In genomic region chr9:123679330-123679987, GRCh38 we compare ENCODE assay signal across 1 cellular context.
TF ChIP-seq lines count a peak whose summit lies in the region.

No MANE protein-coding gene starts in this region.

TF ChIP-seq in HepG2, 621 proteins besides CTCF, POLR2A, EP300 and RAD21 (continued from another document and continues in another):
- TF ChIP-seq ZNF710 (CRISPR knock-in tag; IDR thresholded peaks at IDR 0.05; ENCODE audit: borderline replicate concordance), result 0 out of 2 replicates have a peak, but pooled peaks have one; percentile 13
- peak; percentile 55 for TF ChIP-seq ZEB1 (IDR thresholded peaks at IDR 0.05; ENCODE audit: insufficient replicate concordance, low read depth)
- no peak for TF ChIP-seq FOXC1 (CRISPR knock-in tag; IDR thresholded peaks at IDR 0.05; ENCODE audit: borderline replicate concordance)
- 0 out of 2 replicates have a peak, but pooled peaks have one; percentile 55 for TF ChIP-seq ZNF280B (CRISPR knock-in tag; IDR thresholded peaks at IDR 0.05; ENCODE audit: borderline replicate concordance)
- no peak for TF ChIP-seq NONO (IDR thresholded peaks at IDR 0.05)
- peak; percentile 65 for TF ChIP-seq NONO (CRISPR knock-in tag; conservative IDR thresholded peaks at IDR 0.05)
- TF ChIP-seq, protein P1, sequence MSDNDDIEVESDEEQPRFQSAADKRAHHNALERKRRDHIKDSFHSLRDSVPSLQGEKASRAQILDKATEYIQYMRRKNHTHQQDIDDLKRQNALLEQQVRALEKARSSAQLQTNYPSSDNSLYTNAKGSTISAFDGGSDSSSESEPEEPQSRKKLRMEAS (IDR thresholded peaks at IDR 0.05), result peak; percentile 53; the same call in 1 of the 2 replicates
- TF ChIP-seq HINFP (CRISPR knock-in tag; IDR thresholded peaks at IDR 0.05; ENCODE audit: low read depth), result no peak
- TF ChIP-seq NAIF1 (CRISPR knock-in tag; IDR thresholded peaks at IDR 0.05; ENCODE audit: borderline replicate concordance), result peak; percentile 26; the same call in 1 of the 2 replicates
- TF ChIP-seq HDAC1 (CRISPR knock-in tag; IDR thresholded peaks at IDR 0.05), result peak; percentile 75
- TF ChIP-seq THAP7 (CRISPR knock-in tag; IDR thresholded peaks at IDR 0.05), result no peak
- TF ChIP-seq ZNF780A (CRISPR knock-in tag; IDR thresholded peaks at IDR 0.05), result no peak
- no peak for TF ChIP-seq ZNF251 (CRISPR knock-in tag; IDR thresholded peaks at IDR 0.05)
- peak; percentile 16; the same call in 1 of the 2 replicates for TF ChIP-seq ZMYM4 (CRISPR knock-in tag; IDR thresholded peaks at IDR 0.05)
- TF ChIP-seq, protein P2, sequence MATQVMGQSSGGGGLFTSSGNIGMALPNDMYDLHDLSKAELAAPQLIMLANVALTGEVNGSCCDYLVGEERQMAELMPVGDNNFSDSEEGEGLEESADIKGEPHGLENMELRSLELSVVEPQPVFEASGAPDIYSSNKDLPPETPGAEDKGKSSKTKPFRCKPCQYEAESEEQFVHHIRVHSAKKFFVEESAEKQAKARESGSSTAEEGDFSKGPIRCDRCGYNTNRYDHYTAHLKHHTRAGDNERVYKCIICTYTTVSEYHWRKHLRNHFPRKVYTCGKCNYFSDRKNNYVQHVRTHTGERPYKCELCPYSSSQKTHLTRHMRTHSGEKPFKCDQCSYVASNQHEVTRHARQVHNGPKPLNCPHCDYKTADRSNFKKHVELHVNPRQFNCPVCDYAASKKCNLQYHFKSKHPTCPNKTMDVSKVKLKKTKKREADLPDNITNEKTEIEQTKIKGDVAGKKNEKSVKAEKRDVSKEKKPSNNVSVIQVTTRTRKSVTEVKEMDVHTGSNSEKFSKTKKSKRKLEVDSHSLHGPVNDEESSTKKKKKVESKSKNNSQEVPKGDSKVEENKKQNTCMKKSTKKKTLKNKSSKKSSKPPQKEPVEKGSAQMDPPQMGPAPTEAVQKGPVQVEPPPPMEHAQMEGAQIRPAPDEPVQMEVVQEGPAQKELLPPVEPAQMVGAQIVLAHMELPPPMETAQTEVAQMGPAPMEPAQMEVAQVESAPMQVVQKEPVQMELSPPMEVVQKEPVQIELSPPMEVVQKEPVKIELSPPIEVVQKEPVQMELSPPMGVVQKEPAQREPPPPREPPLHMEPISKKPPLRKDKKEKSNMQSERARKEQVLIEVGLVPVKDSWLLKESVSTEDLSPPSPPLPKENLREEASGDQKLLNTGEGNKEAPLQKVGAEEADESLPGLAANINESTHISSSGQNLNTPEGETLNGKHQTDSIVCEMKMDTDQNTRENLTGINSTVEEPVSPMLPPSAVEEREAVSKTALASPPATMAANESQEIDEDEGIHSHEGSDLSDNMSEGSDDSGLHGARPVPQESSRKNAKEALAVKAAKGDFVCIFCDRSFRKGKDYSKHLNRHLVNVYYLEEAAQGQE (IDR thresholded peaks at IDR 0.05; ENCODE audit: borderline replicate concordance in 1 of 2, low read depth in 1 of 2, low read length in 2 of 2), result peak in 1 of 2 experiments; percentile 59; a peak in 1 of 4 replicates
- 0 out of 2 replicates have a peak, but pooled peaks have one; percentile 40 for TF ChIP-seq ZNF770 (CRISPR knock-in tag; IDR thresholded peaks at IDR 0.05)
- peak; percentile 82; the same call in 1 of the 2 replicates for TF ChIP-seq FOXK1 (CRISPR knock-in tag; IDR thresholded peaks at IDR 0.05; ENCODE audit: borderline replicate concordance, low read depth)
- peak; percentile 66 for TF ChIP-seq GABPB1 (CRISPR knock-in tag; IDR thresholded peaks at IDR 0.05)
- TF ChIP-seq ZFP1 (CRISPR knock-in tag; IDR thresholded peaks at IDR 0.05), result no peak
- TF ChIP-seq ZNF556 (CRISPR knock-in tag; IDR thresholded peaks at IDR 0.05; ENCODE audit: borderline replicate concordance), result no peak; the same call in 1 of the 2 replicates
- TF ChIP-seq YEATS2 (CRISPR knock-in tag; IDR thresholded peaks at IDR 0.05; ENCODE audit: borderline replicate concordance), result peak; percentile 22; the same call in 1 of the 2 replicates
- TF ChIP-seq ZSCAN25 (CRISPR knock-in tag; IDR thresholded peaks at IDR 0.05), result 0 out of 2 replicates have a peak, but pooled peaks have one; percentile 23
- TF ChIP-seq MTA1 (CRISPR knock-in tag; IDR thresholded peaks at IDR 0.05; ENCODE audit: borderline replicate concordance), result peak; percentile 39; the same call in 1 of the 2 replicates
- TF ChIP-seq MEIS2 (CRISPR knock-in tag; IDR thresholded peaks at IDR 0.05), result peak; percentile 90
- TF ChIP-seq, protein P3, sequence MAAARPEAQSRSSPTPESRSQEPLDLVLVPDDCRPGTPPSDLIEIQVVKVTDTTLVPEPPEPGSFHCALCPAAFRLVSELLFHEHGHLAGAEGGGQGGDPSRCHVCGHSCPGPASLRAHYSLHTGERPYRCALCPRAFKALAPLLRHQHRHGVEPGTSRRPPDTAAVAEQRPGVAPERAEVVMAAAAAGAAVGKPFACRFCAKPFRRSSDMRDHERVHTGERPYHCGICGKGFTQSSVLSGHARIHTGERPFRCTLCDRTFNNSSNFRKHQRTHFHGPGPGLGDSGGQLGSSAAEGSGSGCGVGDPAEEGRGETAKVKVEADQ (CRISPR knock-in tag; IDR thresholded peaks at IDR 0.05; ENCODE audit: borderline replicate concordance), result no peak
- TF ChIP-seq GABPA (IDR thresholded peaks at IDR 0.05; ENCODE audit: low read depth, low read length), result no peak
- TF ChIP-seq GABPA (CRISPR knock-in tag; IDR thresholded peaks at IDR 0.05; ENCODE audit: low read depth), result peak; percentile 54; the same call in 1 of the 2 replicates
- peak; percentile 63; the same call in 1 of the 2 replicates for TF ChIP-seq CBX5 (CRISPR knock-in tag; IDR thresholded peaks at IDR 0.05; ENCODE audit: borderline replicate concordance)
- TF ChIP-seq MIER2 (CRISPR knock-in tag; IDR thresholded peaks at IDR 0.05), result peak; percentile 59; the same call in 1 of the 2 replicates
- TF ChIP-seq THAP11 (CRISPR knock-in tag; IDR thresholded peaks at IDR 0.05), result peak; percentile 48; the same call in 1 of the 2 replicates
- TF ChIP-seq GFI1 (CRISPR knock-in tag; IDR thresholded peaks at IDR 0.05; ENCODE audit: borderline replicate concordance), result peak; percentile 53
- no peak for TF ChIP-seq SOX13 (IDR thresholded peaks at IDR 0.05)
- peak in 1 of 2 experiments; percentile 75; a peak in 2 of 4 replicates for TF ChIP-seq SOX13 (CRISPR knock-in tag; conservative IDR thresholded peaks at IDR 0.05 in 1 of 2, IDR thresholded peaks at IDR 0.05 in 1 of 2)
- peak in 1 of 2 experiments; percentile 55; a peak in 2 of 4 replicates for TF ChIP-seq KLF16 (CRISPR knock-in tag; IDR thresholded peaks at IDR 0.05)
- TF ChIP-seq ZNF782 (CRISPR knock-in tag; IDR thresholded peaks at IDR 0.05; ENCODE audit: borderline replicate concordance), result no peak
- TF ChIP-seq ZNF740 (CRISPR knock-in tag; IDR thresholded peaks at IDR 0.05), result no peak
- TF ChIP-seq RXRA (CRISPR knock-in tag; IDR thresholded peaks at IDR 0.05), result peak; percentile 80
- peak; percentile 89 for TF ChIP-seq ZNF501 (CRISPR knock-in tag; IDR thresholded peaks at IDR 0.05)
- peak; percentile 57; the same call in 1 of the 2 replicates for TF ChIP-seq HOXA3 (CRISPR knock-in tag; IDR thresholded peaks at IDR 0.05)
- TF ChIP-seq TBX2 (CRISPR knock-in tag; IDR thresholded peaks at IDR 0.05; ENCODE audit: borderline replicate concordance), result peak; percentile 80; the same call in 1 of the 2 replicates
- peak; percentile 73 for TF ChIP-seq FOXA3 (CRISPR knock-in tag; IDR thresholded peaks at IDR 0.05)
- peak; percentile 71; the same call in 1 of the 2 replicates for TF ChIP-seq ZBTB33 (CRISPR knock-in tag; IDR thresholded peaks at IDR 0.05)
- TF ChIP-seq SOX6 (IDR thresholded peaks at IDR 0.05), result no peak
- peak; percentile 63 for TF ChIP-seq SOX6 (CRISPR knock-in tag; IDR thresholded peaks at IDR 0.05)
- peak; percentile 84 for TF ChIP-seq SKI (IDR thresholded peaks at IDR 0.05; ENCODE audit: partially characterized antibody)
